In genomic region chr3:147887797-147888196, GRCh38 we compare ENCODE assay signal across 28 cellular contexts.
"Had no signal": no experiment of that assay in that cellular context is flagged by ENCODE, and none has a peak within 500 bp of the region (broad histone marks: within the 10 kb centered on the region; RNA-seq: fewer than 3 reads in every experiment).

No MANE protein-coding gene starts in this region.

- H3K27ac ChIP-seq: ascending aorta, breast epithelium, colonic mucosa, esophagus squamous epithelium, gastroesophageal sphincter had no signal

- H3K9me3 ChIP-seq: colonic mucosa had no signal

- H3K4me3 ChIP-seq: ascending aorta, breast epithelium, cardiac muscle cell, colonic mucosa, esophagus squamous epithelium, gastroesophageal sphincter had no signal

- H3K36me3 ChIP-seq: ascending aorta, breast epithelium, cardiac muscle cell, colonic mucosa, esophagus squamous epithelium, gastroesophageal sphincter had no signal

- ATAC-seq: activated CD4-positive, alpha-beta T cell treated with anti-CD3 and anti-CD28 coated beads for 36 hours; activated naive CD4-positive, alpha-beta T cell treated with anti-CD3 and anti-CD28 coated beads, Interleukin-2, amount 50 U/mL, for 72 hours; activated T-cell treated with anti-CD3 and anti-CD28 coated beads, Interleukin-2, amount 50 U/mL, for 72 hours; gastroesophageal sphincter; T-helper 17 cell had no signal

- H3K4me1 ChIP-seq: ascending aorta, breast epithelium, colonic mucosa, esophagus squamous epithelium, gastroesophageal sphincter had no signal

- DNase-seq: activated CD4-positive, alpha-beta memory T cell treated with anti-CD3 and anti-CD28 coated beads, Interleukin-2, amount 10 ng/mL, durations not matched to agents 7 days and 5 days; activated CD4-positive, alpha-beta T cell treated with anti-CD3 and anti-CD28 coated beads for 36 hours; activated CD4-positive, alpha-beta T cell treated with anti-CD3 and anti-CD28 coated beads, Interleukin-2, amount 10 ng/mL, durations not matched to agents 24 days and 14 days; activated CD4-positive, alpha-beta T cell treated with anti-CD3 and anti-CD28 coated beads, Interleukin-2, amount 50 U/mL, for 4 hours; activated CD4-positive, CD25-positive, alpha-beta regulatory T cell; activated CD4-positive, CD25-positive, alpha-beta regulatory T cell treated with anti-CD3 and anti-CD28 coated beads, Interleukin-2, amount 50 U/mL, for 72 hours; activated CD8-positive, alpha-beta memory T cell treated with anti-CD3 and anti-CD28 coated beads, Interleukin-2, amount 50 U/mL, for 48 hours; activated gamma-delta T cell; activated naive CD4-positive, alpha-beta T cell; activated naive CD4-positive, alpha-beta T cell treated with anti-CD3 and anti-CD28 coated beads, Interleukin-2, amount 10 ng/mL, durations not matched to agents 7 days and 5 days; activated naive CD8-positive, alpha-beta T cell treated with anti-CD3 and anti-CD28 coated beads, Interleukin-2, amount 10 ng/mL, durations not matched to agents 7 days and 5 days; activated T-cell treated with anti-CD3 and anti-CD28 coated beads for 4 hours; activated T-cell treated with anti-CD3 and anti-CD28 coated beads, Interleukin-2, amount 50 U/mL, for 24 hours; activated T-cell treated with anti-CD3 and anti-CD28 coated beads, Interleukin-2, amount 50 U/mL, for 72 hours; central memory CD4-positive, alpha-beta T cell; cerebellar nuclear complex; colonic mucosa; effector memory CD4-positive, alpha-beta T cell; esophagus squamous epithelium; foreskin melanocyte; T-helper 1 cell; T-helper 17 cell; T1000 had no signal

- H3K27me3 ChIP-seq: ascending aorta, breast epithelium, cardiac muscle cell, colonic mucosa, esophagus squamous epithelium, gastroesophageal sphincter had no signal
